Comparison of ENCODE assay signal across 9 cellular contexts in genomic region chr19:51407631-51408131, GRCh38. TPM values are rescaled to one million over a fixed set of nuclear protein-coding genes. Genes with fewer than 3 reads are reported as not detected.
A peak's percentile ranks its signal among the peaks of the same experiment; 100 is the strongest.
DNase-seq lines count a peak whose midpoint lies in the region; ATAC-seq and TF ChIP-seq lines count a peak whose summit lies in the region.
"Had no signal": no experiment of that assay in that cellular context is flagged by ENCODE, and none has a peak within 500 bp of the region (broad histone marks: within the 10 kb centered on the region; RNA-seq: fewer than 3 reads in every experiment).

No MANE protein-coding gene starts in this region.

- no peak overlapping the region for H3K27ac Mint-ChIP-seq in activated CD8-positive, alpha-beta memory T cell treated with anti-CD3 and anti-CD28 coated beads, Interleukin-2, amount 10 ng/mL, durations not matched to agents 7 days and 5 days

- H3K4me3 ChIP-seq in iPS-20b (ENCODE audit: low read length) (no peak overlapping the region), upper lobe of left lung (no peak overlapping the region)
- H3K4me3 ChIP-seq: SK-N-MC had no signal

- H3K36me3 ChIP-seq in iPS-20b (ENCODE audit: insufficient read depth, low read depth, low read length) (peaks cover 8% of the 10 kb centered on the region; the same call in 1 of the 2 replicates), upper lobe of left lung (no peaks in the 10 kb centered on the region)

- TF ChIP-seq POLR2A in upper lobe of left lung (IDR thresholded peaks at IDR 0.05): no peak

- H3K4me1 Mint-ChIP-seq in activated CD8-positive, alpha-beta memory T cell treated with anti-CD3 and anti-CD28 coated beads, Interleukin-2, amount 10 ng/mL, durations not matched to agents 7 days and 5 days: peaks cover 10% of the 10 kb centered on the region

- H3K36me3 Mint-ChIP-seq in activated CD8-positive, alpha-beta memory T cell treated with anti-CD3 and anti-CD28 coated beads, Interleukin-2, amount 10 ng/mL, durations not matched to agents 7 days and 5 days: peaks cover 13% of the 10 kb centered on the region

- DNase-seq in ELF-1 (ENCODE audit: low read depth, low spot score) (peak; percentile 75), KG1 (lab: John Stamatoyannopoulos, UW) (peak; percentile 66), upper lobe of left lung (no peak), epidermal melanocyte (ENCODE audit: insufficient read length, low spot score) (no peak)
- peak; percentile 62 for DNase-seq in activated CD8-positive, alpha-beta memory T cell treated with anti-CD3 and anti-CD28 coated beads, Interleukin-2, amount 10 ng/mL, durations not matched to agents 7 days and 5 days

- no peak for TF ChIP-seq EP300 in upper lobe of left lung (IDR thresholded peaks at IDR 0.05)

- H3K27me3 Mint-ChIP-seq in activated CD8-positive, alpha-beta memory T cell treated with anti-CD3 and anti-CD28 coated beads, Interleukin-2, amount 10 ng/mL, durations not matched to agents 7 days and 5 days: no peaks in the 10 kb centered on the region

- H3K9me3 ChIP-seq in iPS-20b (ENCODE audit: insufficient read depth, low read depth, low read length) (no peaks in the 10 kb centered on the region; the same call in 1 of the 2 replicates), upper lobe of left lung (peaks cover 0 to 5% (median under 1%) of the 10 kb centered on the region in 4 donors)

- WGBS in upper lobe of left lung, 2 donors: 32 to 54% methylated on average over 6 of the region's 6 CpGs

- peak in 5 of 6 experiments; percentile 15 to 47 (median 37) for TF ChIP-seq CTCF in upper lobe of left lung (IDR thresholded peaks at IDR 0.05)

- CTCF ChIA-PET in activated CD8-positive, alpha-beta memory T cell treated with anti-CD3 and anti-CD28 coated beads, Interleukin-2, amount 10 ng/mL, durations not matched to agents 7 days and 5 days (lab: Charles Lee): interaction anchor here (0.7 to 2.7 kb wide), 17 partner anchors 9 to 111 kb away, joined by 3 to 28 read pairs (median 4); partner anchors contain the start of genes ETFB, NKG7, SIGLEC10 and VSIG10L

- H3K9ac ChIP-seq in iPS-20b (ENCODE audit: low read depth, low read length): peak overlapping the region; percentile 1; the same call in 1 of the 2 replicates

- ATAC-seq in activated CD8-positive, alpha-beta memory T cell treated with anti-CD3 and anti-CD28 coated beads, Interleukin-2, amount 10 ng/mL, durations not matched to agents 7 days and 5 days: peak; percentile 60
- ATAC-seq in upper lobe of left lung (ENCODE audit: low FRiP score in 2 of 2) (peak; percentile 61 to 66), HG02870 (IDR thresholded peaks at IDR 0.05; ENCODE audit: unreplicated experiment) (no peak), GM19463 (IDR thresholded peaks at IDR 0.05; ENCODE audit: unreplicated experiment) (no peak)

- H3K27ac ChIP-seq in iPS-20b (ENCODE audit: low read length) (no peak overlapping the region), upper lobe of left lung (peak overlapping the region; percentile 10 to 42 (median 28))
- H3K27ac ChIP-seq: SK-N-MC had no signal

- peaks cover 2% of the 10 kb centered on the region for H3K9me3 Mint-ChIP-seq in activated CD8-positive, alpha-beta memory T cell treated with anti-CD3 and anti-CD28 coated beads, Interleukin-2, amount 10 ng/mL, durations not matched to agents 7 days and 5 days (ENCODE audit: low read depth)

- H3K4me1 ChIP-seq in iPS-20b (ENCODE audit: insufficient read depth, low read length): peaks cover 11% of the 10 kb centered on the region; the same call in 1 of the 2 replicates
- H3K4me1 ChIP-seq in upper lobe of left lung: peaks cover 0 to 9% (median 5%) of the 10 kb centered on the region in 4 donors

- H3K27me3 ChIP-seq in iPS-20b (ENCODE audit: insufficient read depth, low read length) (no peaks in the 10 kb centered on the region), upper lobe of left lung (no peaks in the 10 kb centered on the region)

- H3K4me3 Mint-ChIP-seq in activated CD8-positive, alpha-beta memory T cell treated with anti-CD3 and anti-CD28 coated beads, Interleukin-2, amount 10 ng/mL, durations not matched to agents 7 days and 5 days: no peak overlapping the region

RNA-seq across cellular contexts. Expression of gene SIGLEC10, which starts 9.8 kb away (rescaled TPM):
- total RNA-seq in activated CD8-positive, alpha-beta memory T cell treated with anti-CD3 and anti-CD28 coated beads, Interleukin-2, amount 10 ng/mL, durations not matched to agents 7 days and 5 days: 1 to 10 TPM; 1.4 to 2.1 TPM
- 10 to 100 TPM; 13.2 to 76.5 (median 16.9) TPM for total RNA-seq in upper lobe of left lung

RNA-seq across cellular contexts. Expression of gene C19orf84, which starts 17.3 kb away (rescaled TPM):
- total RNA-seq in activated CD8-positive, alpha-beta memory T cell treated with anti-CD3 and anti-CD28 coated beads, Interleukin-2, amount 10 ng/mL, durations not matched to agents 7 days and 5 days: not detected
- 1 to 10 TPM in 1 of 6 donors, under 1 TPM in 2, not detected in 3; 0.34 to 2.0 (median 0.40) TPM for total RNA-seq in upper lobe of left lung

RNA-seq across cellular contexts. Expression of gene LIM2, which starts 19.9 kb away (rescaled TPM):
- under 1 TPM in 1 of 2 experiments, not detected in 1; 0.23 TPM for total RNA-seq in activated CD8-positive, alpha-beta memory T cell treated with anti-CD3 and anti-CD28 coated beads, Interleukin-2, amount 10 ng/mL, durations not matched to agents 7 days and 5 days
- total RNA-seq in upper lobe of left lung: under 1 TPM in 1 of 6 donors, not detected in 5; 0.29 TPM

RNA-seq across cellular contexts. Expression of gene NKG7, which starts 35.2 kb away (rescaled TPM):
- total RNA-seq in activated CD8-positive, alpha-beta memory T cell treated with anti-CD3 and anti-CD28 coated beads, Interleukin-2, amount 10 ng/mL, durations not matched to agents 7 days and 5 days: 1,000 to 10,000 TPM in 1 of 2 experiments, 100 to 1,000 TPM in 1; 852 to 1,014 TPM
- total RNA-seq in upper lobe of left lung: 10 to 100 TPM in 2 of 6 donors, 1 to 10 TPM in 4; 3.4 to 25.8 (median 9.7) TPM

RNA-seq across cellular contexts. Expression of gene CLDND2, which starts 38.9 kb away (rescaled TPM):
- 10 to 100 TPM; 19.1 to 27.8 TPM for total RNA-seq in activated CD8-positive, alpha-beta memory T cell treated with anti-CD3 and anti-CD28 coated beads, Interleukin-2, amount 10 ng/mL, durations not matched to agents 7 days and 5 days
- 1 to 10 TPM in 2 of 6 donors, under 1 TPM in 1, not detected in 3; 0.89 to 3.0 (median 1.7) TPM for total RNA-seq in upper lobe of left lung

Comparison
In these comparisons a context has a peak if more than half of its experiments do, and no peak if none do; other contexts are left out.
1. DNase-seq: peak in ELF-1 (single experiment), KG1 (single experiment) and activated CD8-positive, alpha-beta memory T cell treated with anti-CD3 and anti-CD28 coated beads, Interleukin-2, amount 10 ng/mL, durations not matched to agents 7 days and 5 days (single experiment); none in upper lobe of left lung (0 of 2) and epidermal melanocyte (single experiment).
2. ATAC-seq: peak in activated CD8-positive, alpha-beta memory T cell treated with anti-CD3 and anti-CD28 coated beads, Interleukin-2, amount 10 ng/mL, durations not matched to agents 7 days and 5 days (single experiment) and upper lobe of left lung (2 of 2); none in HG02870 (single experiment) and GM19463 (single experiment).
3. RNA of gene SIGLEC10, which starts 9.8 kb away (total RNA-seq): 13.2 to 76.5 TPM in upper lobe of left lung; 1.4 to 2.1 TPM in activated CD8-positive, alpha-beta memory T cell treated with anti-CD3 and anti-CD28 coated beads, Interleukin-2, amount 10 ng/mL, durations not matched to agents 7 days and 5 days; every median in the first group is over 4 times any median in the second.